ENCODE assay signal across 1 cellular context in genomic region chr19:53884256-53884655, GRCh38.
TF ChIP-seq lines count a peak whose summit lies in the region.

No MANE protein-coding gene starts in this region.

TF ChIP-seq in neural cell, 6 proteins besides CTCF, POLR2A, EP300 and RAD21:
- no peak for TF ChIP-seq SMC3 (conservative IDR thresholded peaks at IDR 0.05; ENCODE audit: poor library complexity)
- TF ChIP-seq TAF1 (IDR thresholded peaks at IDR 0.05; ENCODE audit: low read depth) = no peak
- TF ChIP-seq MXI1 (conservative IDR thresholded peaks at IDR 0.05; ENCODE audit: poor library complexity, severe bottlenecking) = no peak
- no peak for TF ChIP-seq EZH2 (IDR thresholded peaks at IDR 0.05; ENCODE audit: borderline replicate concordance, insufficient read depth, low read length, poor library complexity, severe bottlenecking)
- TF ChIP-seq, protein P1, sequence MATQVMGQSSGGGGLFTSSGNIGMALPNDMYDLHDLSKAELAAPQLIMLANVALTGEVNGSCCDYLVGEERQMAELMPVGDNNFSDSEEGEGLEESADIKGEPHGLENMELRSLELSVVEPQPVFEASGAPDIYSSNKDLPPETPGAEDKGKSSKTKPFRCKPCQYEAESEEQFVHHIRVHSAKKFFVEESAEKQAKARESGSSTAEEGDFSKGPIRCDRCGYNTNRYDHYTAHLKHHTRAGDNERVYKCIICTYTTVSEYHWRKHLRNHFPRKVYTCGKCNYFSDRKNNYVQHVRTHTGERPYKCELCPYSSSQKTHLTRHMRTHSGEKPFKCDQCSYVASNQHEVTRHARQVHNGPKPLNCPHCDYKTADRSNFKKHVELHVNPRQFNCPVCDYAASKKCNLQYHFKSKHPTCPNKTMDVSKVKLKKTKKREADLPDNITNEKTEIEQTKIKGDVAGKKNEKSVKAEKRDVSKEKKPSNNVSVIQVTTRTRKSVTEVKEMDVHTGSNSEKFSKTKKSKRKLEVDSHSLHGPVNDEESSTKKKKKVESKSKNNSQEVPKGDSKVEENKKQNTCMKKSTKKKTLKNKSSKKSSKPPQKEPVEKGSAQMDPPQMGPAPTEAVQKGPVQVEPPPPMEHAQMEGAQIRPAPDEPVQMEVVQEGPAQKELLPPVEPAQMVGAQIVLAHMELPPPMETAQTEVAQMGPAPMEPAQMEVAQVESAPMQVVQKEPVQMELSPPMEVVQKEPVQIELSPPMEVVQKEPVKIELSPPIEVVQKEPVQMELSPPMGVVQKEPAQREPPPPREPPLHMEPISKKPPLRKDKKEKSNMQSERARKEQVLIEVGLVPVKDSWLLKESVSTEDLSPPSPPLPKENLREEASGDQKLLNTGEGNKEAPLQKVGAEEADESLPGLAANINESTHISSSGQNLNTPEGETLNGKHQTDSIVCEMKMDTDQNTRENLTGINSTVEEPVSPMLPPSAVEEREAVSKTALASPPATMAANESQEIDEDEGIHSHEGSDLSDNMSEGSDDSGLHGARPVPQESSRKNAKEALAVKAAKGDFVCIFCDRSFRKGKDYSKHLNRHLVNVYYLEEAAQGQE (IDR thresholded peaks at IDR 0.05; ENCODE audit: borderline replicate concordance) = no peak
- no peak for TF ChIP-seq POLR2AphosphoS5 (IDR thresholded peaks at IDR 0.05)
